ENCODE assay signal across 1 cellular context in genomic region chr10:33539137-33539536, GRCh38.
TF ChIP-seq lines count a peak whose summit lies in the region.

No MANE protein-coding gene starts in this region.

TF ChIP-seq in WTC11, 78 proteins besides CTCF, POLR2A, EP300 and RAD21 (continued from another document):
- TF ChIP-seq ARID4B (CRISPR knock-in tag; IDR thresholded peaks at IDR 0.05; ENCODE audit: borderline replicate concordance): no peak
- no peak for TF ChIP-seq GRHL2 (CRISPR knock-in tag; IDR thresholded peaks at IDR 0.05; ENCODE audit: insufficient replicate concordance, severe bottlenecking)
- TF ChIP-seq SP1 (CRISPR knock-in tag; conservative IDR thresholded peaks at IDR 0.05): no peak
- TF ChIP-seq USF1 (CRISPR knock-in tag; IDR thresholded peaks at IDR 0.05): no peak
- TF ChIP-seq ZNF416 (CRISPR knock-in tag; IDR thresholded peaks at IDR 0.05): no peak
- TF ChIP-seq E2F5 (CRISPR knock-in tag; IDR thresholded peaks at IDR 0.05): no peak
- TF ChIP-seq MLX (CRISPR knock-in tag; IDR thresholded peaks at IDR 0.05): no peak
- no peak for TF ChIP-seq E2F1 (CRISPR knock-in tag; IDR thresholded peaks at IDR 0.05)
- TF ChIP-seq ATF2 (CRISPR knock-in tag; IDR thresholded peaks at IDR 0.05; ENCODE audit: borderline replicate concordance, low read depth): no peak
- TF ChIP-seq NFYB (CRISPR knock-in tag; conservative IDR thresholded peaks at IDR 0.05; ENCODE audit: low read depth): no peak
- TF ChIP-seq TEAD4 (CRISPR knock-in tag; IDR thresholded peaks at IDR 0.05): no peak
- TF ChIP-seq ZNF138 (CRISPR knock-in tag; conservative IDR thresholded peaks at IDR 0.05): no peak
- no peak for TF ChIP-seq ZBTB43 (CRISPR knock-in tag; IDR thresholded peaks at IDR 0.05)
